ENCODE assay signal across 32 cellular contexts in genomic region chr9:85036503-85036902, GRCh38.
"Had no signal": no experiment of that assay in that cellular context is flagged by ENCODE, and none has a peak within 500 bp of the region (broad histone marks: within the 10 kb centered on the region; RNA-seq: fewer than 3 reads in every experiment).

No MANE protein-coding gene starts in this region.

- H3K27me3 ChIP-seq: neural progenitor cell, ovary, right lobe of liver, suprapubic skin, tibial nerve, upper lobe of right lung, uterus had no signal

- H3K27me3 Mint-ChIP-seq: progenitor cell of endocrine pancreas; stimulated activated memory B cell treated with anti-CD40 and anti-IgM and Interleukin-4, amounts not matched to agents 10 μg/mL and 1 μg/mL and 100 μg/mL, for 72 hours; stimulated activated naive CD8-positive, alpha-beta T cell treated with anti-CD3 and anti-CD28 coated beads, Interleukin-15, amount 100 ng/mL, for 72 hours; type B pancreatic cell had no signal

- H3K4me3 ChIP-seq: neural progenitor cell, ovary, psoas muscle, right lobe of liver, skin epidermis, smooth muscle cell, spleen, suprapubic skin, thoracic aorta, thyroid gland, tibial nerve, upper lobe of right lung, uterus had no signal

- DNase-seq: naive thymus-derived CD4-positive, alpha-beta T cell; natural killer cell; occipital lobe; ovary; posterior cingulate gyrus; psoas muscle; right cardiac atrium; right lobe of liver; spleen; stimulated activated CD4-positive, alpha-beta T cell treated with anti-CD3 and anti-CD28 coated beads, Interleukin-12 subunit alpha, Interleukin-12 subunit beta, amount 100 ng/mL, for 4 hours; stimulated activated CD4-positive, alpha-beta T cell treated with anti-CD3 and anti-CD28 coated beads, Interleukin-1b, Interleukin-23, amount 100 ng/mL, for 48 hours; stimulated activated CD4-positive, alpha-beta T cell treated with anti-CD3 and anti-CD28 coated beads, Interleukin-4, amount 100 ng/mL, for 1 hour; stimulated activated CD4-positive, alpha-beta T cell treated with anti-CD3 and anti-CD28 coated beads, Interleukin-4, amount 100 ng/mL, for 4 hours; stimulated activated CD8-positive, alpha-beta memory T cell treated with anti-CD3 and anti-CD28 coated beads, Interleukin-4, amount 100 ng/mL, for 48 hours; stimulated activated naive CD4-positive, alpha-beta T cell; stimulated activated naive CD8-positive, alpha-beta T cell treated with anti-CD3 and anti-CD28 coated beads, Interleukin-15, amount 100 ng/mL, for 72 hours; stimulated activated naive CD8-positive, alpha-beta T cell treated with anti-CD3 and anti-CD28 coated beads, Interleukin-15, Interleukin-2, amounts not matched to agents 100 U/mL and 50 U/mL, for 24 hours; substantia nigra; thyroid gland; upper lobe of right lung; uterus had no signal

- H3K4me3 Mint-ChIP-seq: naive thymus-derived CD4-positive, alpha-beta T cell; natural killer cell; nephron; neural progenitor cell; stimulated activated memory B cell treated with anti-CD40 and anti-IgM and Interleukin-4, amounts not matched to agents 10 μg/mL and 1 μg/mL and 100 μg/mL, for 72 hours; stimulated activated naive CD8-positive, alpha-beta T cell treated with anti-CD3 and anti-CD28 coated beads, Interleukin-15, amount 100 ng/mL, for 72 hours; type B pancreatic cell had no signal

- H3K4me1 Mint-ChIP-seq: naive thymus-derived CD4-positive, alpha-beta T cell; natural killer cell; stimulated activated memory B cell treated with anti-CD40 and anti-IgM and Interleukin-4, amounts not matched to agents 10 μg/mL and 1 μg/mL and 100 μg/mL, for 72 hours; stimulated activated naive CD8-positive, alpha-beta T cell treated with anti-CD3 and anti-CD28 coated beads, Interleukin-15, amount 100 ng/mL, for 72 hours had no signal

- H3K27ac ChIP-seq: neural progenitor cell, ovary, parathyroid adenoma, psoas muscle, right lobe of liver, skin epidermis, spleen, suprapubic skin, thoracic aorta, thyroid gland, tibial nerve, upper lobe of right lung, uterus had no signal

- H3K36me3 Mint-ChIP-seq: naive thymus-derived CD4-positive, alpha-beta T cell; natural killer cell; neural progenitor cell; stimulated activated memory B cell treated with anti-CD40 and anti-IgM and Interleukin-4, amounts not matched to agents 10 μg/mL and 1 μg/mL and 100 μg/mL, for 72 hours; type B pancreatic cell had no signal

- H3K9me3 Mint-ChIP-seq: natural killer cell, type B pancreatic cell had no signal

- H3K4me1 ChIP-seq: neural progenitor cell, parathyroid adenoma, psoas muscle, right lobe of liver, spleen, suprapubic skin, thyroid gland, upper lobe of right lung, uterus had no signal

- ATAC-seq: naive thymus-derived CD4-positive, alpha-beta T cell; natural killer cell; psoas muscle; right cardiac atrium; right lobe of liver; stimulated activated memory B cell treated with anti-CD40 and anti-IgM and Interleukin-4, amounts not matched to agents 10 μg/mL and 1 μg/mL and 100 μg/mL, for 72 hours; stimulated activated naive CD8-positive, alpha-beta T cell treated with anti-CD3 and anti-CD28 coated beads, Interleukin-15, amount 100 ng/mL, for 72 hours; stimulated activated naive CD8-positive, alpha-beta T cell treated with anti-CD3 and anti-CD28 coated beads, Interleukin-15, Interleukin-2, amounts not matched to agents 100 U/mL and 50 U/mL, for 24 hours; upper lobe of right lung had no signal

- H3K9me3 ChIP-seq: ovary, psoas muscle, right lobe of liver, suprapubic skin, thoracic aorta, thyroid gland, upper lobe of right lung, uterus had no signal

- H3K27ac Mint-ChIP-seq: naive thymus-derived CD4-positive, alpha-beta T cell; natural killer cell; nephron; neural progenitor cell; progenitor cell of endocrine pancreas; stimulated activated memory B cell treated with anti-CD40 and anti-IgM and Interleukin-4, amounts not matched to agents 10 μg/mL and 1 μg/mL and 100 μg/mL, for 72 hours; stimulated activated naive CD8-positive, alpha-beta T cell treated with anti-CD3 and anti-CD28 coated beads, Interleukin-15, amount 100 ng/mL, for 72 hours; type B pancreatic cell had no signal

- H3K36me3 ChIP-seq: neural progenitor cell, ovary, right lobe of liver, spleen, suprapubic skin, thoracic aorta, thyroid gland, tibial nerve, upper lobe of right lung, uterus had no signal
